ENCODE assay signal across 23 cellular contexts in genomic region chr1:172811698-172812097, GRCh38.
DNase-seq lines count a peak whose midpoint lies in the region; TF ChIP-seq lines count a peak whose summit lies in the region.
"Had no signal": no experiment of that assay in that cellular context is flagged by ENCODE, and none has a peak within 500 bp of the region (broad histone marks: within the 10 kb centered on the region; RNA-seq: fewer than 3 reads in every experiment).

No MANE protein-coding gene starts in this region.

- H3K9me3 ChIP-seq in Karpas-422 (ENCODE audit: low read length) (peaks cover 5% of the 10 kb centered on the region; the same call in 1 of the 2 replicates), Loucy (ENCODE audit: insufficient read depth, low read depth, low read length) (0 out of 2 replicates have a peak, but pooled peaks cover 2% of the 10 kb centered on the region), MM.1S (replicated peaks; ENCODE audit: insufficient read depth, low read length) (no peaks in the 10 kb centered on the region)
- H3K9me3 ChIP-seq: BE2C had no signal

- H2AFZ ChIP-seq in Karpas-422 (ENCODE audit: low read length), result no peak overlapping the region
- H2AFZ ChIP-seq in Loucy (ENCODE audit: low read length), result 0 out of 2 replicates have a peak overlapping the region, but pooled peaks have one; percentile 37
- no peak overlapping the region for H2AFZ ChIP-seq in MM.1S (ENCODE audit: low read length)

- H3K36me3 Mint-ChIP-seq in activated CD4-positive, alpha-beta T cell treated with anti-CD3 and anti-CD28 coated beads, Interleukin-2, amount 10 ng/mL, durations not matched to agents 24 days and 14 days (ENCODE audit: low read depth), result peaks cover 6% of the 10 kb centered on the region
- H3K36me3 Mint-ChIP-seq: CD14-positive monocyte had no signal

- H3K27me3 ChIP-seq in Karpas-422 (ENCODE audit: low read length), result no peaks in the 10 kb centered on the region
- H3K27me3 ChIP-seq in Loucy (ENCODE audit: insufficient read depth, low read length, poor library complexity, severe bottlenecking), result no peaks in the 10 kb centered on the region
- H3K27me3 ChIP-seq in MM.1S (replicated peaks; ENCODE audit: insufficient read depth, low read length), result 0 out of 2 replicates have a peak, but pooled peaks cover 4% of the 10 kb centered on the region
- H3K27me3 ChIP-seq: BE2C, BLaER1 had no signal

- H3K9me2 ChIP-seq in Karpas-422 (replicated peaks; ENCODE audit: insufficient read depth, low read length), result no peaks in the 10 kb centered on the region
- no peaks in the 10 kb centered on the region for H3K9me2 ChIP-seq in Loucy (replicated peaks; ENCODE audit: low read depth, low read length)
- no peaks in the 10 kb centered on the region for H3K9me2 ChIP-seq in MM.1S (replicated peaks; ENCODE audit: insufficient read depth, low read length)

- H3K27me3 Mint-ChIP-seq in activated CD4-positive, alpha-beta T cell treated with anti-CD3 and anti-CD28 coated beads, Interleukin-2, amount 10 ng/mL, durations not matched to agents 24 days and 14 days, result peaks cover 19% of the 10 kb centered on the region
- H3K27me3 Mint-ChIP-seq: CD4-positive, alpha-beta memory T cell; CD8-positive, alpha-beta memory T cell had no signal

- H3K79me2 ChIP-seq in Karpas-422 (ENCODE audit: low read length) (no peaks in the 10 kb centered on the region), Loucy (ENCODE audit: insufficient read depth, low read length) (no peaks in the 10 kb centered on the region), MM.1S (ENCODE audit: low read length) (no peaks in the 10 kb centered on the region)

- H3K36me3 ChIP-seq in Karpas-422 (ENCODE audit: insufficient read depth, low read length) (no peaks in the 10 kb centered on the region), Loucy (ENCODE audit: insufficient read depth, low read length) (no peaks in the 10 kb centered on the region), MM.1S (replicated peaks; ENCODE audit: insufficient read depth, low read length) (no peaks in the 10 kb centered on the region)
- H3K36me3 ChIP-seq: BE2C, BLaER1 had no signal

- DNase-seq in activated CD4-positive, alpha-beta T cell treated with anti-CD3 and anti-CD28 coated beads, Interleukin-2, amount 10 ng/mL, durations not matched to agents 24 days and 14 days, result peak; percentile 18
- no peak for DNase-seq in activated CD4-positive, alpha-beta T cell treated with anti-CD3 and anti-CD28 coated beads, Interleukin-2, amount 50 U/mL, for 1 hour
- peak; percentile 57 for DNase-seq in Karpas-422
- no peak for DNase-seq in MM.1S
- DNase-seq: 8988T; ACHN; BE2C; C1 segment of cervical spinal cord; CD4-positive, alpha-beta memory T cell; CD8-positive, alpha-beta memory T cell; COR-L47; DMS 273 treated with DMSO at 0.1 percent for 48 hours; DMS153; DMS53; DMS79; DND-41; EL; GDM1 had no signal

- H4K20me1 ChIP-seq in Karpas-422 (ENCODE audit: insufficient read depth, low read depth, low read length) (no peaks in the 10 kb centered on the region), Loucy (ENCODE audit: insufficient read depth, low read length, poor library complexity, severe bottlenecking) (no peaks in the 10 kb centered on the region), MM.1S (ENCODE audit: insufficient read depth, low read length) (no peaks in the 10 kb centered on the region)
- H4K20me1 ChIP-seq: BLaER1 had no signal

- peak overlapping the region; percentile 94 for H3K27ac ChIP-seq in Karpas-422 (ENCODE audit: low read length)
- H3K27ac ChIP-seq in MM.1S (ENCODE audit: low read length), result no peak overlapping the region
- H3K27ac ChIP-seq: BLaER1 had no signal

- peak overlapping the region; percentile 60 for H3K9ac ChIP-seq in Karpas-422 (ENCODE audit: low read length)
- H3K9ac ChIP-seq in Loucy (ENCODE audit: low read depth, low read length, poor library complexity, severe bottlenecking), result no peak overlapping the region
- H3K9ac ChIP-seq in MM.1S (ENCODE audit: low read length), result no peak overlapping the region
- H3K9ac ChIP-seq: BLaER1 had no signal

- H3K4me1 Mint-ChIP-seq in activated CD4-positive, alpha-beta T cell treated with anti-CD3 and anti-CD28 coated beads, Interleukin-2, amount 10 ng/mL, durations not matched to agents 24 days and 14 days, result peaks cover 11% of the 10 kb centered on the region

- TF ChIP-seq CTCF in Loucy (conservative IDR thresholded peaks at IDR 0.05; ENCODE audit: low read length), result no peak
- TF ChIP-seq CTCF in MM.1S (IDR thresholded peaks at IDR 0.05; ENCODE audit: low read length), result no peak

- no peak overlapping the region for H3K4me3 Mint-ChIP-seq in activated CD4-positive, alpha-beta T cell treated with anti-CD3 and anti-CD28 coated beads, Interleukin-2, amount 10 ng/mL, durations not matched to agents 24 days and 14 days
- H3K4me3 Mint-ChIP-seq: CD14-positive monocyte; CD4-positive, alpha-beta memory T cell; CD4-positive, CD25-positive, alpha-beta regulatory T cell; CD8-positive, alpha-beta memory T cell had no signal

- peaks cover 44% of the 10 kb centered on the region for H3K9me3 Mint-ChIP-seq in activated CD4-positive, alpha-beta T cell treated with anti-CD3 and anti-CD28 coated beads, Interleukin-2, amount 10 ng/mL, durations not matched to agents 24 days and 14 days

- H3K4me3 ChIP-seq in Karpas-422 (ENCODE audit: low read length) (peak overlapping the region; percentile 29; the same call in 1 of the 2 replicates), Loucy (ENCODE audit: low read length, poor library complexity, severe bottlenecking) (no peak overlapping the region), MM.1S (ENCODE audit: low read length) (no peak overlapping the region)
- H3K4me3 ChIP-seq: BLaER1, GM12878 had no signal

- H3K27ac Mint-ChIP-seq in activated CD4-positive, alpha-beta T cell treated with anti-CD3 and anti-CD28 coated beads, Interleukin-2, amount 10 ng/mL, durations not matched to agents 24 days and 14 days, result no peak overlapping the region
- H3K27ac Mint-ChIP-seq: CD14-positive monocyte; CD4-positive, alpha-beta memory T cell; CD4-positive, CD25-positive, alpha-beta regulatory T cell; CD8-positive, alpha-beta memory T cell had no signal

- peaks cover 63% of the 10 kb centered on the region for H3K4me1 ChIP-seq in Karpas-422 (ENCODE audit: low read length)
- no peaks in the 10 kb centered on the region for H3K4me1 ChIP-seq in Loucy (ENCODE audit: insufficient read depth, low read length, poor library complexity, severe bottlenecking)
- H3K4me1 ChIP-seq in MM.1S (ENCODE audit: low read length), result no peaks in the 10 kb centered on the region
- H3K4me1 ChIP-seq: BLaER1 had no signal

- H3F3A ChIP-seq in Loucy (ENCODE audit: low read depth) (no peaks in the 10 kb centered on the region), MM.1S (ENCODE audit: insufficient read depth, low read length) (no peaks in the 10 kb centered on the region)

- H3K4me2 ChIP-seq in Karpas-422 (ENCODE audit: low read depth, low read length, poor library complexity, severe bottlenecking) (peak overlapping the region; percentile 58), Loucy (ENCODE audit: low read depth, low read length, poor library complexity, severe bottlenecking) (no peak overlapping the region), MM.1S (ENCODE audit: low read depth, low read length) (no peak overlapping the region)
- H3K4me2 ChIP-seq: BLaER1 had no signal

- intact Hi-C loops in activated CD4-positive, alpha-beta T cell treated with anti-CD3 and anti-CD28 coated beads, Interleukin-2, amount 10 ng/mL, durations not matched to agents 24 days and 14 days (cut with micrococcal nuclease), result no loop called here

Comparison
In these comparisons a context has a peak if more than half of its experiments do, and no peak if none do; other contexts are left out.
1. DNase-seq: peak in activated CD4-positive, alpha-beta T cell treated with anti-CD3 and anti-CD28 coated beads, Interleukin-2, amount 10 ng/mL, durations not matched to agents 24 days and 14 days (single experiment) and Karpas-422 (single experiment); none in activated CD4-positive, alpha-beta T cell treated with anti-CD3 and anti-CD28 coated beads, Interleukin-2, amount 50 U/mL, for 1 hour (single experiment) and MM.1S (single experiment).